39 cellular contexts compared by ENCODE assay signal in genomic region chr7:31716355-31716754, GRCh38. TPM values are rescaled to one million over a fixed set of nuclear protein-coding genes. Genes with fewer than 3 reads are reported as not detected.
"Had no signal": no experiment of that assay in that cellular context is flagged by ENCODE, and none has a peak within 500 bp of the region (broad histone marks: within the 10 kb centered on the region; RNA-seq: fewer than 3 reads in every experiment).

No MANE protein-coding gene starts in this region.

- ATAC-seq: activated naive CD4-positive, alpha-beta T cell treated with anti-CD3 and anti-CD28 coated beads, Interleukin-2, amount 50 U/mL, for 72 hours; activated naive CD8-positive, alpha-beta T cell treated with anti-CD3 and anti-CD28 coated beads, Interleukin-2, amount 50 U/mL, for 24 hours; activated T-cell treated with anti-CD3 and anti-CD28 coated beads, Interleukin-2, amount 50 U/mL, for 4 hours; activated T-cell treated with anti-CD3 and anti-CD28 coated beads, Interleukin-2, amount 50 U/mL, for 72 hours; activated T-helper 17 cell treated with anti-CD3 and anti-CD28 coated beads, Interleukin-2, amount 50 U/mL, for 72 hours; body of pancreas had no signal

- FAIRE-seq: astrocyte, bronchial epithelial cell had no signal

- H3K4me1 ChIP-seq: adrenal gland, ascending aorta, body of pancreas, breast epithelium had no signal

- DNase-seq: activated effector memory CD4-positive, alpha-beta T cell treated with anti-CD3 and anti-CD28 coated beads, Interleukin-2, amount 50 U/mL, for 16 hours; activated effector memory CD4-positive, alpha-beta T cell treated with Interleukin-2 at 50 U/mL for 16 hours; activated gamma-delta T cell; activated gamma-delta T cell treated with Interleukin-2 at 50 U/mL for 16 hours; activated naive CD4-positive, alpha-beta T cell; activated naive CD4-positive, alpha-beta T cell treated with anti-CD3 and anti-CD28 coated beads for 36 hours; activated naive CD4-positive, alpha-beta T cell treated with anti-CD3 and anti-CD28 coated beads, Interleukin-2, amount 10 ng/mL, durations not matched to agents 7 days and 5 days; activated naive CD4-positive, alpha-beta T cell treated with anti-CD3 and anti-CD28 coated beads, Interleukin-2, amount 50 U/mL, for 16 hours; activated naive CD4-positive, alpha-beta T cell treated with Interleukin-2 at 50 U/mL for 16 hours; activated naive CD8-positive, alpha-beta T cell treated with anti-CD3 and anti-CD28 coated beads for 36 hours; activated naive CD8-positive, alpha-beta T cell treated with anti-CD3 and anti-CD28 coated beads, Interleukin-2, amount 10 ng/mL, durations not matched to agents 7 days and 5 days; activated naive CD8-positive, alpha-beta T cell treated with anti-CD3 and anti-CD28 coated beads, Interleukin-2, amount 50 U/mL, for 24 hours; activated T-cell treated with anti-CD3 and anti-CD28 coated beads, Interleukin-2, amount 50 U/mL, for 1 hour; activated T-cell treated with anti-CD3 and anti-CD28 coated beads, Interleukin-2, amount 50 U/mL, for 24 hours; activated T-cell treated with anti-CD3 and anti-CD28 coated beads, Interleukin-2, amount 50 U/mL, for 4 hours; activated T-cell treated with anti-CD3 and anti-CD28 coated beads, Interleukin-2, amount 50 U/mL, for 48 hours; activated T-cell treated with anti-CD3 and anti-CD28 coated beads, Interleukin-2, amount 50 U/mL, for 72 hours; adrenal gland; amniotic stem cell; amygdala; anterior cingulate cortex; aorta; body of pancreas; brain microvascular endothelial cell; caudate nucleus; central memory CD4-positive, alpha-beta T cell; cerebellar nuclear complex had no signal

- H3K27me3 ChIP-seq: adrenal gland, ascending aorta, body of pancreas, brain microvascular endothelial cell, breast epithelium, cardiac muscle cell had no signal

- H3K9me3 ChIP-seq: adrenal gland, ascending aorta, body of pancreas had no signal

- H3K36me3 ChIP-seq: adrenal gland, ascending aorta, brain microvascular endothelial cell, breast epithelium, cardiac muscle cell had no signal

- H3K4me3 ChIP-seq: adrenal gland, ascending aorta, body of pancreas, breast epithelium, cardiac muscle cell had no signal

- H3K27ac ChIP-seq: adrenal gland, ascending aorta, body of pancreas, brain microvascular endothelial cell, breast epithelium, cardiac muscle cell had no signal

RNA-seq across cellular contexts. Expression of gene PPP1R17, which starts 29.3 kb away (rescaled TPM):
- total RNA-seq: activated naive CD4-positive, alpha-beta T cell treated with anti-CD3 and anti-CD28 coated beads for 36 hours; activated naive CD4-positive, alpha-beta T cell treated with anti-CD3 and anti-CD28 coated beads, Interleukin-2, amount 50 U/mL, for 72 hours; activated naive CD8-positive, alpha-beta T cell treated with anti-CD3 and anti-CD28 coated beads for 36 hours; activated naive CD8-positive, alpha-beta T cell treated with anti-CD3 and anti-CD28 coated beads, Interleukin-2, amount 10 ng/mL, durations not matched to agents 7 days and 5 days; activated T-cell treated with anti-CD3 and anti-CD28 coated beads, Interleukin-2, amount 50 U/mL, for 4 hours; activated T-cell treated with anti-CD3 and anti-CD28 coated beads, Interleukin-2, amount 50 U/mL, for 72 hours; activated T-helper 1 cell treated with anti-CD3 and anti-CD28 coated beads, Interleukin-12 subunit alpha, Interleukin-12 subunit beta, Interleukin-2, Interleukin-4 antibody, amounts not matched to agents 30 ng/mL and 10 ng/mL and 1 ng/mL, durations not matched to agents 14 hours and 24 hours and 36 hours; activated T-helper 17 cell treated with anti-CD3 and anti-CD28 coated beads, Interleukin-2, amount 50 U/mL, for 72 hours; activated T-helper 2 cell treated with anti-CD3 and anti-CD28 coated beads, Interferon-gamma antibody, Interleukin-2, Interleukin-4, amounts not matched to agents 10 μg/mL and 5 μg/mL and 100 μg/mL, durations not matched to agents 14 hours and 24 hours and 36 hours; aorta; ascending aorta; astrocyte; body of pancreas; breast epithelium; bronchial epithelial cell; cardiac muscle cell; cardiac septum; chondrocyte had no signal
- polyA plus RNA-seq: adipose tissue, aorta, cardiac muscle cell had no signal
